In genomic region chr3:9247361-9248231, GRCh38 we compare ENCODE assay signal across 9 cellular contexts. TPM values are rescaled to one million over a fixed set of nuclear protein-coding genes. Genes with fewer than 3 reads are reported as not detected.
DNase-seq lines count a peak whose midpoint lies in the region; ATAC-seq and TF ChIP-seq lines count a peak whose summit lies in the region.
"Had no signal": no experiment of that assay in that cellular context is flagged by ENCODE, and none has a peak within 500 bp of the region (broad histone marks: within the 10 kb centered on the region; RNA-seq: fewer than 3 reads in every experiment).

No MANE protein-coding gene starts in this region.

- H3K4me3 Mint-ChIP-seq in GM23338: peak overlapping the region; percentile 82

- H3K4me2 ChIP-seq in GM23338: peak overlapping the region; percentile 77
- peak overlapping the region; percentile 85 for H3K4me2 ChIP-seq in fibroblast of lung (ENCODE audit: extremely low read depth, insufficient read depth, low read length)

- H3K27me3 ChIP-seq in GM23338 (ENCODE audit: insufficient read depth) (no peaks in the 10 kb centered on the region), fibroblast of lung (ENCODE audit: control insufficient read depth, insufficient read depth, low read length) (peaks cover 5% of the 10 kb centered on the region), rectal smooth muscle tissue (ENCODE audit: control insufficient read depth, insufficient read depth, low read length) (no peaks in the 10 kb centered on the region)

- DNase-seq in GM23338 (ENCODE audit: low spot score) (peak; percentile 27), RWPE1 (ENCODE audit: low spot score) (no peak), fibroblast of lung (ENCODE audit: low read depth in 2 of 2) (no peak), NCI-H2227 (lab: John Stamatoyannopoulos, UW; ENCODE audit: unreplicated experiment) (no peak)
- DNase-seq: activated CD4-positive, CD25-positive, alpha-beta regulatory T cell; NCI-H2029 had no signal

- no peaks in the 10 kb centered on the region for H3K9me3 ChIP-seq in fibroblast of lung (ENCODE audit: control insufficient read depth, insufficient read depth, low read depth, low read length)

- H2AFZ ChIP-seq in GM23338 (peak overlapping the region; percentile 38; the same call in 1 of the 2 replicates), fibroblast of lung (ENCODE audit: low read length) (no peak overlapping the region)

- peaks cover 10% of the 10 kb centered on the region for H3K27me3 Mint-ChIP-seq in GM23338 (ENCODE audit: insufficient read depth, low read depth, poor library complexity)

- H3K9me3 Mint-ChIP-seq in GM23338: no peaks in the 10 kb centered on the region

- H3K79me2 ChIP-seq in GM23338 (replicated peaks; ENCODE audit: insufficient read depth): peaks cover 9% of the 10 kb centered on the region; the same call in 1 of the 2 replicates
- H3K79me2 ChIP-seq in fibroblast of lung (ENCODE audit: control insufficient read depth, insufficient read depth, low read length): no peaks in the 10 kb centered on the region

- peak overlapping the region; percentile 59 for H3K4me3 ChIP-seq in GM23338
- H3K4me3 ChIP-seq in fibroblast of lung (replicated peaks in 1 of 4; ENCODE audit: control extremely low read depth in 1 of 4, insufficient read depth in 1 of 4, low read depth in 3 of 4, low read length in 4 of 4): peak overlapping the region in 1 of 4 experiments; percentile 65
- H3K4me3 ChIP-seq in rectal smooth muscle tissue (ENCODE audit: low read length): peak overlapping the region; percentile 81

- CTCF ChIA-PET in RWPE1 (lab: Yijun Ruan, JAX): interaction anchor here (0.8 kb wide), 1 partner anchor 262 kb away, joined by 3 read pairs; no protein-coding TSS in a partner anchor

- no peak overlapping the region for H3K9ac ChIP-seq in fibroblast of lung (ENCODE audit: insufficient read depth, low read length)
- H3K9ac ChIP-seq in rectal smooth muscle tissue (ENCODE audit: low read length): no peak overlapping the region

- ATAC-seq in GM23338: peak; percentile 2
- ATAC-seq in GM18909 (IDR thresholded peaks at IDR 0.05; ENCODE audit: poor library complexity, unreplicated experiment): no peak
- no peak for ATAC-seq in GM18868 (IDR thresholded peaks at IDR 0.05; ENCODE audit: unreplicated experiment)

- H3K4me1 ChIP-seq in GM23338 (ENCODE audit: insufficient read depth) (peaks cover 28% of the 10 kb centered on the region), fibroblast of lung (ENCODE audit: control insufficient read depth, extremely low read depth, insufficient read depth, low read length) (no peaks in the 10 kb centered on the region), rectal smooth muscle tissue (ENCODE audit: control insufficient read depth, insufficient read depth, low read length) (peaks cover 5% of the 10 kb centered on the region)

- H4K20me1 ChIP-seq in GM23338 (replicated peaks; ENCODE audit: insufficient read depth) (0 out of 2 replicates have a peak, but pooled peaks cover 3% of the 10 kb centered on the region), fibroblast of lung (ENCODE audit: control insufficient read depth, extremely low read depth, insufficient read depth, low read length) (no peaks in the 10 kb centered on the region)

- 0 out of 2 replicates have a peak, but pooled peaks cover 3% of the 10 kb centered on the region for H3F3A ChIP-seq in GM23338 (replicated peaks; ENCODE audit: low read depth)

- POLR2A ChIA-PET in RWPE1 (lab: Yijun Ruan, JAX; ENCODE audit: low non-redundant PET): no interaction called here

- TF ChIP-seq CTCF in GM23338 (conservative IDR thresholded peaks at IDR 0.05; ENCODE audit: low read depth in 2 of 2) (no peak), RWPE1 (conservative IDR thresholded peaks at IDR 0.05; ENCODE audit: low read depth) (no peak), fibroblast of lung (conservative IDR thresholded peaks at IDR 0.05 in 1 of 2, IDR thresholded peaks at IDR 0.05 in 1 of 2; ENCODE audit: low read depth in 1 of 2, low read length in 2 of 2) (no peak)

- H3K4me1 Mint-ChIP-seq in GM23338: peaks cover 38% of the 10 kb centered on the region

- H3K9me2 ChIP-seq in GM23338 (ENCODE audit: insufficient read depth): no peaks in the 10 kb centered on the region

- no peak overlapping the region for H3K27ac Mint-ChIP-seq in GM23338

- H3K36me3 Mint-ChIP-seq in GM23338 (ENCODE audit: low read depth): no peaks in the 10 kb centered on the region

- H3K36me3 ChIP-seq in GM23338 (ENCODE audit: insufficient read depth) (no peaks in the 10 kb centered on the region), fibroblast of lung (ENCODE audit: control insufficient read depth, insufficient read depth, low read length) (no peaks in the 10 kb centered on the region), rectal smooth muscle tissue (ENCODE audit: control insufficient read depth, insufficient read depth, low read length) (no peaks in the 10 kb centered on the region)

- no peak overlapping the region for H3K27ac ChIP-seq in GM23338 (ENCODE audit: low read depth)
- peak overlapping the region; percentile 91 for H3K27ac ChIP-seq in RWPE1
- H3K27ac ChIP-seq in fibroblast of lung (ENCODE audit: insufficient read depth, low read length): no peak overlapping the region
- H3K27ac ChIP-seq in rectal smooth muscle tissue (ENCODE audit: low read depth, low read length): no peak overlapping the region

TF ChIP-seq in GM23338, 12 proteins besides CTCF, POLR2A, EP300 and RAD21 (continues in another document):
- TF ChIP-seq STAT1 (IDR thresholded peaks at IDR 0.05; ENCODE audit: unreplicated experiment): no peak
- TF ChIP-seq NANOG (IDR thresholded peaks at IDR 0.05; ENCODE audit: borderline replicate concordance): no peak
- TF ChIP-seq POLR2AphosphoS5 (IDR thresholded peaks at IDR 0.05; ENCODE audit: low read depth): no peak
- no peak for TF ChIP-seq CREB1 (CRISPR knock-in tag; IDR thresholded peaks at IDR 0.05; ENCODE audit: low read depth)
- TF ChIP-seq JUNB (IDR thresholded peaks at IDR 0.05; ENCODE audit: unreplicated experiment): no peak
- TF ChIP-seq ETS1 (IDR thresholded peaks at IDR 0.05): no peak
- no peak for TF ChIP-seq ZNF331 (CRISPR knock-in tag; IDR thresholded peaks at IDR 0.05; ENCODE audit: low read depth)
- TF ChIP-seq EZH2phosphoT487 (IDR thresholded peaks at IDR 0.05; ENCODE audit: unreplicated experiment): no peak
- no peak for TF ChIP-seq ZNF114 (CRISPR knock-in tag; IDR thresholded peaks at IDR 0.05)
- TF ChIP-seq EZH2 (IDR thresholded peaks at IDR 0.05; ENCODE audit: low read depth, unreplicated experiment): no peak
- TF ChIP-seq REST (IDR thresholded peaks at IDR 0.05; ENCODE audit: unreplicated experiment): no peak

RNA-seq across cellular contexts. Expression of gene SRGAP3, which starts 1.9 kb away (rescaled TPM):
- 8.6 and 9.4 TPM in 2 replicates for total RNA-seq in GM23338 (2014; rRNA removed; shearing (Covaris generic))
- polyA plus RNA-seq in GM23338 (2016; fragmentation: Nextera tagmentation; extraction: Ambion mirVana): 6.4 and 7.5 TPM in 2 replicates
- 10.0 and 12.4 TPM in 2 replicates for total RNA-seq in fibroblast of lung
- polyA plus RNA-seq in fibroblast of lung: 0.92 and 1.4 TPM in 2 replicates
- polyA plus RNA-seq in fibroblast of lung (2012): 0.22 and 0.29 TPM in 2 replicates
- polyA minus RNA-seq in fibroblast of lung (ENCODE audit: low replicate concordance): 0.55 and 0.93 TPM in 2 replicates
